1 cellular context compared by ENCODE assay signal in genomic region chr9:23698161-23698560, GRCh38.
TF ChIP-seq lines count a peak whose summit lies in the region.

No MANE protein-coding gene starts in this region.

TF ChIP-seq in WTC11, 78 proteins besides CTCF, POLR2A, EP300 and RAD21 (continued from another document):
- TF ChIP-seq E2F1 (CRISPR knock-in tag; IDR thresholded peaks at IDR 0.05) (no peak), TEAD4 (CRISPR knock-in tag; IDR thresholded peaks at IDR 0.05) (no peak), ZSCAN18 (CRISPR knock-in tag; IDR thresholded peaks at IDR 0.05) (no peak), FOXK1 (CRISPR knock-in tag; IDR thresholded peaks at IDR 0.05) (no peak), JUN (CRISPR knock-in tag; IDR thresholded peaks at IDR 0.05) (no peak), NR1H2 (CRISPR knock-in tag; IDR thresholded peaks at IDR 0.05) (no peak), ZNF396 (CRISPR knock-in tag; IDR thresholded peaks at IDR 0.05; ENCODE audit: borderline replicate concordance) (no peak), EMX1 (CRISPR knock-in tag; IDR thresholded peaks at IDR 0.05) (no peak), USF1 (CRISPR knock-in tag; IDR thresholded peaks at IDR 0.05) (no peak)
- TF ChIP-seq, protein P1, sequence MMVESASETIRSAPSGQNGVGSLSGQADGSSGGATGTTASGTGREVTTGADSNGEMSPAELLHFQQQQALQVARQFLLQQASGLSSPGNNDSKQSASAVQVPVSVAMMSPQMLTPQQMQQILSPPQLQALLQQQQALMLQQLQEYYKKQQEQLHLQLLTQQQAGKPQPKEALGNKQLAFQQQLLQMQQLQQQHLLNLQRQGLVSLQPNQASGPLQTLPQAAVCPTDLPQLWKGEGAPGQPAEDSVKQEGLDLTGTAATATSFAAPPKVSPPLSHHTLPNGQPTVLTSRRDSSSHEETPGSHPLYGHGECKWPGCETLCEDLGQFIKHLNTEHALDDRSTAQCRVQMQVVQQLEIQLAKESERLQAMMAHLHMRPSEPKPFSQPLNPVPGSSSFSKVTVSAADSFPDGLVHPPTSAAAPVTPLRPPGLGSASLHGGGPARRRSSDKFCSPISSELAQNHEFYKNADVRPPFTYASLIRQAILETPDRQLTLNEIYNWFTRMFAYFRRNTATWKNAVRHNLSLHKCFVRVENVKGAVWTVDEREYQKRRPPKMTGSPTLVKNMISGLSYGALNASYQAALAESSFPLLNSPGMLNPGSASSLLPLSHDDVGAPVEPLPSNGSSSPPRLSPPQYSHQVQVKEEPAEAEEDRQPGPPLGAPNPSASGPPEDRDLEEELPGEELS (CRISPR knock-in tag; IDR thresholded peaks at IDR 0.05): no peak
- TF ChIP-seq, protein P2, sequence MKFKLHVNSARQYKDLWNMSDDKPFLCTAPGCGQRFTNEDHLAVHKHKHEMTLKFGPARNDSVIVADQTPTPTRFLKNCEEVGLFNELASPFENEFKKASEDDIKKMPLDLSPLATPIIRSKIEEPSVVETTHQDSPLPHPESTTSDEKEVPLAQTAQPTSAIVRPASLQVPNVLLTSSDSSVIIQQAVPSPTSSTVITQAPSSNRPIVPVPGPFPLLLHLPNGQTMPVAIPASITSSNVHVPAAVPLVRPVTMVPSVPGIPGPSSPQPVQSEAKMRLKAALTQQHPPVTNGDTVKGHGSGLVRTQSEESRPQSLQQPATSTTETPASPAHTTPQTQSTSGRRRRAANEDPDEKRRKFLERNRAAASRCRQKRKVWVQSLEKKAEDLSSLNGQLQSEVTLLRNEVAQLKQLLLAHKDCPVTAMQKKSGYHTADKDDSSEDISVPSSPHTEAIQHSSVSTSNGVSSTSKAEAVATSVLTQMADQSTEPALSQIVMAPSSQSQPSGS (CRISPR knock-in tag; IDR thresholded peaks at IDR 0.05; ENCODE audit: borderline replicate concordance, low read depth): no peak
- TF ChIP-seq, protein P3, sequence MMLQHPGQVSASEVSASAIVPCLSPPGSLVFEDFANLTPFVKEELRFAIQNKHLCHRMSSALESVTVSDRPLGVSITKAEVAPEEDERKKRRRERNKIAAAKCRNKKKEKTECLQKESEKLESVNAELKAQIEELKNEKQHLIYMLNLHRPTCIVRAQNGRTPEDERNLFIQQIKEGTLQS (CRISPR knock-in tag; conservative IDR thresholded peaks at IDR 0.05): no peak
- TF ChIP-seq, protein P4, sequence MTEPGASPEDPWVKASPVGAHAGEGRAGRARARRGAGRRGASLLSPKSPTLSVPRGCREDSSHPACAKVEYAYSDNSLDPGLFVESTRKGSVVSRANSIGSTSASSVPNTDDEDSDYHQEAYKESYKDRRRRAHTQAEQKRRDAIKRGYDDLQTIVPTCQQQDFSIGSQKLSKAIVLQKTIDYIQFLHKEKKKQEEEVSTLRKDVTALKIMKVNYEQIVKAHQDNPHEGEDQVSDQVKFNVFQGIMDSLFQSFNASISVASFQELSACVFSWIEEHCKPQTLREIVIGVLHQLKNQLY (CRISPR knock-in tag; IDR thresholded peaks at IDR 0.05): no peak
